In genomic region chr3:120791010-120791409, GRCh38 we compare ENCODE assay signal across 2 cellular contexts.
TF ChIP-seq lines count a peak whose summit lies in the region.

No MANE protein-coding gene starts in this region.

TF ChIP-seq in IMR-90, 13 proteins besides CTCF, POLR2A, EP300 and RAD21:
- no peak for TF ChIP-seq BHLHE40 (IDR thresholded peaks at IDR 0.05; ENCODE audit: low read depth, low read length)
- no peak for TF ChIP-seq ELK1 (IDR thresholded peaks at IDR 0.05; ENCODE audit: borderline replicate concordance, low read depth, low read length)
- no peak for TF ChIP-seq CHD1 (IDR thresholded peaks at IDR 0.05; ENCODE audit: low read depth, low read length)
- no peak for TF ChIP-seq RCOR1 (IDR thresholded peaks at IDR 0.05; ENCODE audit: insufficient replicate concordance, low read length)
- TF ChIP-seq SMC3 (IDR thresholded peaks at IDR 0.05; ENCODE audit: low read depth, low read length) = no peak
- TF ChIP-seq CEBPB (IDR thresholded peaks at IDR 0.05; ENCODE audit: low read depth, low read length) = no peak
- no peak for TF ChIP-seq RFX5 (IDR thresholded peaks at IDR 0.05; ENCODE audit: low read depth, low read length)
- TF ChIP-seq MAZ (IDR thresholded peaks at IDR 0.05; ENCODE audit: borderline replicate concordance, low read depth, low read length) = no peak
- TF ChIP-seq MXI1 (IDR thresholded peaks at IDR 0.05; ENCODE audit: borderline replicate concordance, low read depth, low read length) = no peak
- no peak for TF ChIP-seq FOS (IDR thresholded peaks at IDR 0.05; ENCODE audit: low read depth, low read length)

TF ChIP-seq in HepG2, 621 proteins besides CTCF, POLR2A, EP300 and RAD21:
- no peak for TF ChIP-seq DPF2 (CRISPR knock-in tag; IDR thresholded peaks at IDR 0.05; ENCODE audit: borderline replicate concordance, low read depth)
- TF ChIP-seq ZNF567 (CRISPR knock-in tag; IDR thresholded peaks at IDR 0.05; ENCODE audit: borderline replicate concordance) = no peak
- no peak for TF ChIP-seq SETDB1 (CRISPR knock-in tag; IDR thresholded peaks at IDR 0.05; ENCODE audit: borderline replicate concordance)
- TF ChIP-seq POLR2AphosphoS5 (IDR thresholded peaks at IDR 0.05; ENCODE audit: low read depth, low read length) = no peak
- TF ChIP-seq POGK (CRISPR knock-in tag; conservative IDR thresholded peaks at IDR 0.05) = no peak
- no peak for TF ChIP-seq NRL (CRISPR knock-in tag; IDR thresholded peaks at IDR 0.05; ENCODE audit: borderline replicate concordance)
- no peak for TF ChIP-seq NR3C1 (CRISPR knock-in tag; IDR thresholded peaks at IDR 0.05)
- TF ChIP-seq ZBTB39 (CRISPR knock-in tag; IDR thresholded peaks at IDR 0.05) = no peak
- no peak for TF ChIP-seq ZFP36L2 (CRISPR knock-in tag; IDR thresholded peaks at IDR 0.05)
- TF ChIP-seq ZBTB25 (CRISPR knock-in tag; IDR thresholded peaks at IDR 0.05) = no peak
- no peak for TF ChIP-seq HMGXB4 (CRISPR knock-in tag; IDR thresholded peaks at IDR 0.05; ENCODE audit: borderline replicate concordance in 1 of 2, low read depth in 1 of 2)
- no peak for TF ChIP-seq ELF1 (CRISPR knock-in tag; IDR thresholded peaks at IDR 0.05)
- TF ChIP-seq KIAA2018 (CRISPR knock-in tag; IDR thresholded peaks at IDR 0.05; ENCODE audit: borderline replicate concordance) = no peak
- no peak for TF ChIP-seq PBX2 (CRISPR knock-in tag; IDR thresholded peaks at IDR 0.05)
- TF ChIP-seq ZFP36 (IDR thresholded peaks at IDR 0.05; ENCODE audit: borderline replicate concordance, low read depth, low read length, partially characterized antibody) = no peak
- TF ChIP-seq ZBTB37 (CRISPR knock-in tag; IDR thresholded peaks at IDR 0.05) = no peak
- TF ChIP-seq ZNF274 (CRISPR knock-in tag; IDR thresholded peaks at IDR 0.05) = no peak
- TF ChIP-seq ZNF180 (CRISPR knock-in tag; IDR thresholded peaks at IDR 0.05; ENCODE audit: borderline replicate concordance, low read depth) = no peak
- TF ChIP-seq TBX2 (CRISPR knock-in tag; IDR thresholded peaks at IDR 0.05; ENCODE audit: borderline replicate concordance) = no peak
- TF ChIP-seq CAMTA2 (CRISPR knock-in tag; IDR thresholded peaks at IDR 0.05; ENCODE audit: borderline replicate concordance) = no peak
